16 cellular contexts compared by ENCODE assay signal in the genomic region with DNA sequence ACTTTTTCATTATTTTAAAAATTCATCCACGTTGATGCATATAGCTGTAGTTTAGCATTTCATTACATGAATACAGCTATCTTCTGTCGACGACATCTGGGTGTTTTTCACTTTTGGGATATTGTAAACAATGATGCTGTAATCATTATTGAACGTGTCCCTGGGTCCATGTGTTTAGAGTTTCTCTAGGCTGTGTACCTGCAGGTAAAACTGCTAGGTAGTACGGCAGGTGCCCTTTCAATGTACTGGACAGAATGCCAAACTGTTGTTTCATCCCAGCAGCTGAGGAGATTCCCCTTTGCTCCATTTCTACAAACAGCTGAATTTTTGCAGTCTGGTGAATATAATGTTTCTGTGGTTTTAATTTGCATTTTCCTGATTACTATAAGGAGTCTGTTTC.
A peak's percentile ranks its signal among the peaks of the same experiment; 100 is the strongest.
DNase-seq lines count a peak whose midpoint lies in the region; ATAC-seq, FAIRE-seq and TF ChIP-seq lines count a peak whose summit lies in the region.
"Had no signal": no experiment of that assay in that cellular context is flagged by ENCODE, and none has a peak within 500 bp of the region (broad histone marks: within the 10 kb centered on the region; RNA-seq: fewer than 3 reads in every experiment).

No MANE protein-coding gene starts in this region.

- H3K4me1 Mint-ChIP-seq in natural killer cell = no peaks in the 10 kb centered on the region
- no peaks in the 10 kb centered on the region for H3K4me1 Mint-ChIP-seq in natural killer cell treated with Interleukin-12 subunit alpha and Interleukin-12 subunit beta and Interleukin-15 and Interleukin-18, amount 100 ng/mL, for 72 hours (ENCODE audit: low read depth in 2 of 2)
- H3K4me1 Mint-ChIP-seq in activated naive CD8-positive, alpha-beta T cell (ENCODE audit: low read depth) = peaks cover 5% of the 10 kb centered on the region
- peaks cover 5% of the 10 kb centered on the region for H3K4me1 Mint-ChIP-seq in memory B cell
- H3K4me1 Mint-ChIP-seq: CD14-positive monocyte had no signal

- no peak for TF ChIP-seq CTCF in natural killer cell (IDR thresholded peaks at IDR 0.05)

- ATAC-seq in natural killer cell = no peak
- no peak for ATAC-seq in natural killer cell treated with Interleukin-12 subunit alpha and Interleukin-12 subunit beta and Interleukin-15 and Interleukin-18, amount 100 ng/mL, for 72 hours
- ATAC-seq in memory B cell (ENCODE audit: low read depth) = no peak
- no peak for ATAC-seq in GM18498 (IDR thresholded peaks at IDR 0.05; ENCODE audit: unreplicated experiment)

- no peaks in the 10 kb centered on the region for H3K27me3 Mint-ChIP-seq in natural killer cell (ENCODE audit: low read depth in 2 of 2)
- H3K27me3 Mint-ChIP-seq in natural killer cell treated with Interleukin-12 subunit alpha and Interleukin-12 subunit beta and Interleukin-15 and Interleukin-18, amount 100 ng/mL, for 72 hours = no peaks in the 10 kb centered on the region
- H3K27me3 Mint-ChIP-seq in activated naive CD8-positive, alpha-beta T cell = no peaks in the 10 kb centered on the region
- no peaks in the 10 kb centered on the region for H3K27me3 Mint-ChIP-seq in memory B cell

- H3K36me3 Mint-ChIP-seq in natural killer cell (peaks cover 17% of the 10 kb centered on the region), memory B cell (peaks cover 13% of the 10 kb centered on the region)
- H3K36me3 Mint-ChIP-seq in natural killer cell treated with Interleukin-12 subunit alpha and Interleukin-12 subunit beta and Interleukin-15 and Interleukin-18, amount 100 ng/mL, for 72 hours = peaks cover 5% of the 10 kb centered on the region
- peaks cover 4% of the 10 kb centered on the region for H3K36me3 Mint-ChIP-seq in activated naive CD8-positive, alpha-beta T cell

- H3K4me3 Mint-ChIP-seq in natural killer cell (no peak overlapping the region), memory B cell (no peak overlapping the region)
- H3K4me3 Mint-ChIP-seq in natural killer cell treated with Interleukin-12 subunit alpha and Interleukin-12 subunit beta and Interleukin-15 and Interleukin-18, amount 100 ng/mL, for 72 hours = no peak overlapping the region
- H3K4me3 Mint-ChIP-seq in activated naive CD8-positive, alpha-beta T cell = no peak overlapping the region
- H3K4me3 Mint-ChIP-seq: CD14-positive monocyte had no signal

- FAIRE-seq in GM19239 (lab: Jason Lieb, UNC) = no peak
- FAIRE-seq: A549, D721Med had no signal

- no peaks in the 10 kb centered on the region for H3K9me3 Mint-ChIP-seq in natural killer cell
- H3K9me3 Mint-ChIP-seq in natural killer cell treated with Interleukin-12 subunit alpha and Interleukin-12 subunit beta and Interleukin-15 and Interleukin-18, amount 100 ng/mL, for 72 hours = no peaks in the 10 kb centered on the region
- no peaks in the 10 kb centered on the region for H3K9me3 Mint-ChIP-seq in activated naive CD8-positive, alpha-beta T cell (ENCODE audit: low read depth)
- H3K9me3 Mint-ChIP-seq in memory B cell = no peaks in the 10 kb centered on the region
- H3K9me3 Mint-ChIP-seq: CD14-positive monocyte had no signal

- H3K27ac Mint-ChIP-seq in natural killer cell = peak overlapping the region; percentile 17 to 19
- no peak overlapping the region for H3K27ac Mint-ChIP-seq in natural killer cell treated with Interleukin-12 subunit alpha and Interleukin-12 subunit beta and Interleukin-15 and Interleukin-18, amount 100 ng/mL, for 72 hours
- peak overlapping the region; percentile 31 for H3K27ac Mint-ChIP-seq in activated naive CD8-positive, alpha-beta T cell
- H3K27ac Mint-ChIP-seq in memory B cell = peak overlapping the region; percentile 38

- intact Hi-C loops in natural killer cell (cut with micrococcal nuclease) = no loop called here

- DNase-seq in natural killer cell (no peak), memory B cell (ENCODE audit: low spot score in 2 of 2) (no peak), GOT3 (lab: John Stamatoyannopoulos, UW) (no peak), GM19239 (ENCODE audit: insufficient read length, low spot score) (no peak)
- DNase-seq in natural killer cell treated with Interleukin-12 subunit alpha and Interleukin-12 subunit beta and Interleukin-15 and Interleukin-18, amount 100 ng/mL, for 72 hours (ENCODE audit: low spot score) = no peak
- DNase-seq in effector CD4-positive, alpha-beta T cell = no peak
- DNase-seq: DND-41, HCEC 1CT, NCI-H146, NCI-H2227 treated with DMSO at 0.1 percent for 48 hours, NCI-H524 treated with DMSO at 0.1 percent for 48 hours had no signal

Comparison
In these comparisons a context has a peak if more than half of its experiments do, and no peak if none do; other contexts are left out.
1. H3K27ac Mint-ChIP-seq: peak in natural killer cell (2 of 2), activated naive CD8-positive, alpha-beta T cell (single experiment) and memory B cell (single experiment); none in natural killer cell treated with Interleukin-12 subunit alpha and Interleukin-12 subunit beta and Interleukin-15 and Interleukin-18, amount 100 ng/mL, for 72 hours (0 of 2).